ENCODE assay signal across 17 cellular contexts in the genomic region with DNA sequence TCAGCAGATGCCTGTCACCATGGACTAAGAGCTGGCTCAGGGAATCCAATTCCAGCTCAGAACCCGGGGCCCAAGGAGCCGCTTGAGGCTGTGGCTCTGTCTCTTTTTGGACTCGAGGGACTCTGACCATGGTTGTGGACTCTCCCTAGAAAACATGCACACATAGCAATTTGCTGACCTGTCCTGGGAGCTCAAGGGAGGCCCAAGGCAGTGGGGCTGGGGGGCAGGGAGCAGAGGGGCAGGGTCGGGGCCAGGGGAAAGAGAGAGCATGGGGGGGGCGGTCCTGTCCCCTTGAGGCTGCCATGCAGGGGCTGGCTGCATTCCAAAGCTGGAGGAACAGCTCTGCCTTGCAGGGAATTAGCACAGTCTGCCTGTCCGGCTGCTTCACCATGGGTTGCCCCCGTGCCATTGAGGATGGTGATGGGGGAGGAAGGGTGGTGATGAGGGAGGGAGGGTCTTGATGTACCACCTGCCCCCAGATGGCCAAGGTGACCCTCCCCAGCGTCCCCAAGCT.
DNase-seq lines count a peak whose midpoint lies in the region; ATAC-seq and TF ChIP-seq lines count a peak whose summit lies in the region.
"Had no signal": no experiment of that assay in that cellular context is flagged by ENCODE, and none has a peak within 500 bp of the region (broad histone marks: within the 10 kb centered on the region; RNA-seq: fewer than 3 reads in every experiment).

No MANE protein-coding gene starts in this region.

- H4K20me1 ChIP-seq in H9 (ENCODE audit: control insufficient read depth, insufficient read depth, insufficient read length) = no peaks in the 10 kb centered on the region
- H4K20me1 ChIP-seq in hepatocyte (ENCODE audit: insufficient read depth, poor library complexity, severe bottlenecking) = no peaks in the 10 kb centered on the region

- H2BK5ac ChIP-seq in H9 (ENCODE audit: insufficient read length, low read length) = no peak overlapping the region

- no peak overlapping the region for H4K5ac ChIP-seq in H9 (ENCODE audit: insufficient read length, low read depth, low read length)

- H2BK15ac ChIP-seq in H9 (ENCODE audit: low read depth, low read length) = no peak overlapping the region

- H3K27me3 ChIP-seq in H9 (ENCODE audit: insufficient read depth, low read length) (no peaks in the 10 kb centered on the region), hepatocyte (no peaks in the 10 kb centered on the region)

- no peak overlapping the region for H3K56ac ChIP-seq in H9 (ENCODE audit: insufficient read length, low read depth, low read length)

- peaks cover 5% of the 10 kb centered on the region for H3K4me1 Mint-ChIP-seq in activated CD8-positive, alpha-beta memory T cell treated with anti-CD3 and anti-CD28 coated beads, Interleukin-2, amount 10 ng/mL, durations not matched to agents 7 days and 5 days
- H3K4me1 Mint-ChIP-seq in H9 = no peaks in the 10 kb centered on the region
- no peaks in the 10 kb centered on the region for H3K4me1 Mint-ChIP-seq in type B pancreatic cell (ENCODE audit: unreplicated experiment)
- peaks cover 1% of the 10 kb centered on the region for H3K4me1 Mint-ChIP-seq in CD14-positive monocyte
- H3K4me1 Mint-ChIP-seq in naive thymus-derived CD8-positive, alpha-beta T cell = peaks cover 0 to 5% (median 3%) of the 10 kb centered on the region in 4 donors
- H3K4me1 Mint-ChIP-seq: nephron had no signal

- no peaks in the 10 kb centered on the region for H3K9me2 ChIP-seq in hepatocyte (replicated peaks; ENCODE audit: insufficient read depth)

- no peak overlapping the region for H3K18ac ChIP-seq in H9 (ENCODE audit: insufficient read length, low read depth, low read length)

- H3K23me2 ChIP-seq in H9 (ENCODE audit: insufficient read length, low read depth, low read length, poor library complexity, severe bottlenecking) = no peaks in the 10 kb centered on the region

- H3K4me3 Mint-ChIP-seq in activated CD8-positive, alpha-beta memory T cell treated with anti-CD3 and anti-CD28 coated beads, Interleukin-2, amount 10 ng/mL, durations not matched to agents 7 days and 5 days = no peak overlapping the region
- H3K4me3 Mint-ChIP-seq in H9 (no peak overlapping the region), type B pancreatic cell (no peak overlapping the region), CD14-positive monocyte (no peak overlapping the region)
- no peak overlapping the region for H3K4me3 Mint-ChIP-seq in naive thymus-derived CD8-positive, alpha-beta T cell
- H3K4me3 Mint-ChIP-seq: activated naive CD8-positive, alpha-beta T cell treated with anti-CD3 and anti-CD28 coated beads for 36 hours; IgD-negative memory B cell; nephron; T-cell had no signal

- no CpG with 5 or more reads among the region's 8 CpGs for WGBS in H9 (ENCODE audit: extremely low coverage, insufficient read length, low lambda C conversion rate)
- 55% methylated on average over 8 of the region's 8 CpGs for WGBS in hepatocyte (ENCODE audit: low lambda C conversion rate, missing lambda C conversion rate)

- no peak overlapping the region for H3K27ac ChIP-seq in H9 (ENCODE audit: insufficient read length, low read depth, low read length)
- no peak overlapping the region for H3K27ac ChIP-seq in hepatocyte
- H3K27ac ChIP-seq: tibial artery, VCaP had no signal

- H3K4me3 ChIP-seq in hepatocyte = no peak overlapping the region
- H3K4me3 ChIP-seq: tibial artery had no signal

- H3K79me2 ChIP-seq in H9 (ENCODE audit: insufficient read depth, low read length) (no peaks in the 10 kb centered on the region), hepatocyte (no peaks in the 10 kb centered on the region)

- no peak overlapping the region for H2BK120ac ChIP-seq in H9 (ENCODE audit: low read depth, low read length, poor library complexity, severe bottlenecking)

- H3K9me3 Mint-ChIP-seq in activated CD8-positive, alpha-beta memory T cell treated with anti-CD3 and anti-CD28 coated beads, Interleukin-2, amount 10 ng/mL, durations not matched to agents 7 days and 5 days (ENCODE audit: low read depth) = no peaks in the 10 kb centered on the region
- H3K9me3 Mint-ChIP-seq in H9 (no peaks in the 10 kb centered on the region), type B pancreatic cell (peaks cover 15% of the 10 kb centered on the region), CD14-positive monocyte (no peaks in the 10 kb centered on the region)
- peaks cover 0 to 2% (median 0%) of the 10 kb centered on the region in 9 donors for H3K9me3 Mint-ChIP-seq in naive thymus-derived CD8-positive, alpha-beta T cell
- H3K9me3 Mint-ChIP-seq: activated naive CD8-positive, alpha-beta T cell treated with anti-CD3 and anti-CD28 coated beads for 36 hours; IgD-negative memory B cell; T-cell had no signal

- no peak overlapping the region for H2AK5ac ChIP-seq in H9 (ENCODE audit: insufficient read length, low read length)

- H2AFZ ChIP-seq in H9 (ENCODE audit: low read length) (no peak overlapping the region), hepatocyte (no peak overlapping the region)

- TF ChIP-seq CTCF in H9 (conservative IDR thresholded peaks at IDR 0.05) (no peak), hepatocyte (IDR thresholded peaks at IDR 0.05; ENCODE audit: poor library complexity) (no peak), type B pancreatic cell (conservative IDR thresholded peaks at IDR 0.05) (no peak), CD14-positive monocyte (IDR thresholded peaks at IDR 0.05) (no peak)

- H2BK12ac ChIP-seq in H9 (ENCODE audit: insufficient read length, low read depth, low read length) = no peak overlapping the region

- H3K23ac ChIP-seq in H9 (ENCODE audit: insufficient read length, low read depth, low read length) = no peak overlapping the region

- no peak overlapping the region for H3K27ac Mint-ChIP-seq in activated CD8-positive, alpha-beta memory T cell treated with anti-CD3 and anti-CD28 coated beads, Interleukin-2, amount 10 ng/mL, durations not matched to agents 7 days and 5 days
- H3K27ac Mint-ChIP-seq in H9 (no peak overlapping the region), type B pancreatic cell (no peak overlapping the region), CD14-positive monocyte (no peak overlapping the region)
- H3K27ac Mint-ChIP-seq in naive thymus-derived CD8-positive, alpha-beta T cell = peak overlapping the region in 1 of 10 donors; percentile 34
- H3K27ac Mint-ChIP-seq: activated naive CD8-positive, alpha-beta T cell treated with anti-CD3 and anti-CD28 coated beads for 36 hours; IgD-negative memory B cell; nephron; T-cell had no signal

- H3K27me3 Mint-ChIP-seq in activated CD8-positive, alpha-beta memory T cell treated with anti-CD3 and anti-CD28 coated beads, Interleukin-2, amount 10 ng/mL, durations not matched to agents 7 days and 5 days = peaks cover 4% of the 10 kb centered on the region
- peaks cover 30% of the 10 kb centered on the region for H3K27me3 Mint-ChIP-seq in H9 (ENCODE audit: low read depth)
- no peaks in the 10 kb centered on the region for H3K27me3 Mint-ChIP-seq in type B pancreatic cell
- peaks cover 0 to 3% (median 1%) of the 10 kb centered on the region in 3 donors for H3K27me3 Mint-ChIP-seq in CD14-positive monocyte (ENCODE audit: low read depth in 3 of 3)
- H3K27me3 Mint-ChIP-seq in naive thymus-derived CD8-positive, alpha-beta T cell = peaks cover 0 to 14% (median 5%) of the 10 kb centered on the region in 5 donors

- H4K91ac ChIP-seq in H9 (ENCODE audit: insufficient read length, low read depth, low read length) = no peak overlapping the region

- intact Hi-C loops in CD14-positive monocyte (cut with micrococcal nuclease) = loop anchor here in 1 of 2 donors (5.0 kb wide), 1 partner anchor 41 kb away; no protein-coding TSS in a partner anchor

- no peak overlapping the region for H3K4me2 ChIP-seq in H9 (ENCODE audit: insufficient read depth, insufficient read length, low read length)
- no peak overlapping the region for H3K4me2 ChIP-seq in hepatocyte

- CTCF ChIA-PET in activated CD8-positive, alpha-beta memory T cell treated with anti-CD3 and anti-CD28 coated beads, Interleukin-2, amount 10 ng/mL, durations not matched to agents 7 days and 5 days (lab: Charles Lee) = no interaction called here

- H3K4ac ChIP-seq in H9 (ENCODE audit: low read depth, low read length) = no peak overlapping the region

- H3K9me3 ChIP-seq in H9 (ENCODE audit: control insufficient read depth, low read depth, low read length) = peaks cover 100% of the 10 kb centered on the region
- peaks cover 56% of the 10 kb centered on the region for H3K9me3 ChIP-seq in hepatocyte (ENCODE audit: low read depth)

- no peak overlapping the region for H3K9ac ChIP-seq in H9 (ENCODE audit: extremely low read depth, insufficient read length, low read length)

- H3K14ac ChIP-seq in H9 (ENCODE audit: insufficient read depth, low read length) = no peak overlapping the region

- no peak overlapping the region for H3T11ph ChIP-seq in H9 (ENCODE audit: low read length)

- no peak for ATAC-seq in activated CD8-positive, alpha-beta memory T cell treated with anti-CD3 and anti-CD28 coated beads, Interleukin-2, amount 10 ng/mL, durations not matched to agents 7 days and 5 days
- no peak for ATAC-seq in naive thymus-derived CD8-positive, alpha-beta T cell
- ATAC-seq: T-cell had no signal

- no peaks in the 10 kb centered on the region for H3K79me1 ChIP-seq in H9 (ENCODE audit: insufficient read depth, low read depth, low read length, poor library complexity, severe bottlenecking)

- H3K36me3 Mint-ChIP-seq in activated CD8-positive, alpha-beta memory T cell treated with anti-CD3 and anti-CD28 coated beads, Interleukin-2, amount 10 ng/mL, durations not matched to agents 7 days and 5 days = no peaks in the 10 kb centered on the region
- H3K36me3 Mint-ChIP-seq in H9 (ENCODE audit: insufficient read depth in 1 of 3, low read depth in 3 of 3) (peaks cover 41 to 53% (median 48%) of the 10 kb centered on the region in 3 experiments), type B pancreatic cell (no peaks in the 10 kb centered on the region), CD14-positive monocyte (no peaks in the 10 kb centered on the region)
- H3K36me3 Mint-ChIP-seq in naive thymus-derived CD8-positive, alpha-beta T cell = no peaks in the 10 kb centered on the region
- H3K36me3 Mint-ChIP-seq: activated naive CD8-positive, alpha-beta T cell treated with anti-CD3 and anti-CD28 coated beads for 36 hours; IgD-negative memory B cell; T-cell had no signal

- no peaks in the 10 kb centered on the region for H3K36me3 ChIP-seq in hepatocyte (replicated peaks; ENCODE audit: insufficient read depth, low read depth)
- H3K36me3 ChIP-seq: tibial artery had no signal

- DNase-seq in activated CD8-positive, alpha-beta memory T cell treated with anti-CD3 and anti-CD28 coated beads, Interleukin-2, amount 50 U/mL, for 48 hours = peak; percentile 54
- DNase-seq in activated CD8-positive, alpha-beta memory T cell treated with anti-CD3 and anti-CD28 coated beads, Interleukin-2, amount 10 ng/mL, durations not matched to agents 7 days and 5 days = no peak
- DNase-seq in H9 (peak; percentile 28), hepatocyte (ENCODE audit: low spot score) (peak; percentile 45), type B pancreatic cell (ENCODE audit: extremely low spot score, unreplicated experiment) (peak; percentile 84), CD14-positive monocyte (ENCODE audit: low spot score) (no peak), NCI-H2196 (lab: John Stamatoyannopoulos, UW; ENCODE audit: unreplicated experiment) (no peak)
- DNase-seq in naive thymus-derived CD8-positive, alpha-beta T cell = no peak
- DNase-seq: ACHN; activated naive CD8-positive, alpha-beta T cell treated with anti-CD3 and anti-CD28 coated beads for 36 hours; activated T-cell treated with anti-CD3 and anti-CD28 coated beads for 4 hours; effector CD8-positive, alpha-beta T cell had no signal

- no peak overlapping the region for H2BK20ac ChIP-seq in H9 (ENCODE audit: low read depth, low read length, poor library complexity, severe bottlenecking)

- no peak overlapping the region for H4K8ac ChIP-seq in H9 (replicated peaks; ENCODE audit: insufficient read length, low read depth, low read length)

- POLR2A ChIA-PET in naive thymus-derived CD8-positive, alpha-beta T cell (lab: Charles Lee) = no interaction called here

- H3K4me1 ChIP-seq in H9 (ENCODE audit: insufficient read depth, low read length) (no peaks in the 10 kb centered on the region), hepatocyte (ENCODE audit: insufficient read depth) (no peaks in the 10 kb centered on the region)

Comparison
In these comparisons a context has a peak if more than half of its experiments do, and no peak if none do; other contexts are left out.
1. DNase-seq: peak in activated CD8-positive, alpha-beta memory T cell treated with anti-CD3 and anti-CD28 coated beads, Interleukin-2, amount 50 U/mL, for 48 hours (single experiment), H9 (single experiment), hepatocyte (single experiment) and type B pancreatic cell (single experiment); none in activated CD8-positive, alpha-beta memory T cell treated with anti-CD3 and anti-CD28 coated beads, Interleukin-2, amount 10 ng/mL, durations not matched to agents 7 days and 5 days (single experiment), CD14-positive monocyte (single experiment), naive thymus-derived CD8-positive, alpha-beta T cell (0 of 10) and NCI-H2196 (single experiment).